In genomic region chr10:111079241-111079760, GRCh38 we compare ENCODE assay signal across 14 cellular contexts. TPM values are rescaled to one million over a fixed set of nuclear protein-coding genes. Genes with fewer than 3 reads are reported as not detected.
DNase-seq lines count a peak whose midpoint lies in the region; ATAC-seq and TF ChIP-seq lines count a peak whose summit lies in the region.
"Had no signal": no experiment of that assay in that cellular context is flagged by ENCODE, and none has a peak within 500 bp of the region (broad histone marks: within the 10 kb centered on the region; RNA-seq: fewer than 3 reads in every experiment).

No MANE protein-coding gene starts in this region.

- no peaks in the 10 kb centered on the region for H3K79me2 ChIP-seq in mammary epithelial cell (ENCODE audit: insufficient read depth, low read length)

- H4K20me1 ChIP-seq in mammary epithelial cell (ENCODE audit: insufficient read depth, low read length): no peaks in the 10 kb centered on the region

- H3K4me3 ChIP-seq in breast epithelium (peak overlapping the region in 2 of 3 donors; percentile 5 to 71), mammary epithelial cell (replicated peaks in 1 of 3; ENCODE audit: insufficient read depth in 1 of 3, low read depth in 2 of 3, low read length in 3 of 3) (no peak overlapping the region), transverse colon (no peak overlapping the region)
- H3K4me3 ChIP-seq: smooth muscle cell, thyroid gland had no signal

- H3K9me3 Mint-ChIP-seq in chondrocyte (ENCODE audit: low read depth) (no peaks in the 10 kb centered on the region), type B pancreatic cell (peaks cover 5% of the 10 kb centered on the region)
- H3K9me3 Mint-ChIP-seq in natural killer cell treated with Interleukin-12 subunit alpha and Interleukin-12 subunit beta and Interleukin-15 and Interleukin-18, amount 100 ng/mL, for 72 hours: no peaks in the 10 kb centered on the region

- CTCF ChIA-PET in mammary epithelial cell (lab: Charles Lee; ENCODE audit: low non-redundant PET): no interaction called here

- BruUV-seq in mammary epithelial cell (replicated peaks; lab: Mats Ljungman, UMichigan): no TSS peak

- H3K9ac ChIP-seq in mammary epithelial cell (ENCODE audit: insufficient read depth, low read length): no peak overlapping the region

- H3K36me3 Mint-ChIP-seq in chondrocyte (ENCODE audit: low read depth) (no peaks in the 10 kb centered on the region), type B pancreatic cell (peaks cover 8% of the 10 kb centered on the region)
- H3K36me3 Mint-ChIP-seq in natural killer cell treated with Interleukin-12 subunit alpha and Interleukin-12 subunit beta and Interleukin-15 and Interleukin-18, amount 100 ng/mL, for 72 hours: no peaks in the 10 kb centered on the region

- intact Hi-C loops in breast epithelium (cut with DNase I; ENCODE audit: low total_unique reads) (no loop called here), mammary epithelial cell (cut with micrococcal nuclease) (loop anchor here (5.0 kb wide), 2 partner anchors 332 to 1058 kb away; no protein-coding TSS in a partner anchor), transverse colon (cut with DNase I; ENCODE audit: low total_unique reads) (no loop called here)

- H3K9me3 ChIP-seq in breast epithelium (no peaks in the 10 kb centered on the region), mammary epithelial cell (replicated peaks; ENCODE audit: insufficient read depth, low read length) (no peaks in the 10 kb centered on the region), transverse colon (no peaks in the 10 kb centered on the region)
- H3K9me3 ChIP-seq: thyroid gland had no signal

- peaks cover 0 to 3% of the 10 kb centered on the region in 2 donors for H3K4me1 ChIP-seq in breast epithelium
- H3K4me1 ChIP-seq in mammary epithelial cell (ENCODE audit: insufficient read depth, low read length): peaks cover 21% of the 10 kb centered on the region
- peaks cover 3 to 40% (median 25%) of the 10 kb centered on the region in 4 donors for H3K4me1 ChIP-seq in transverse colon

- TF ChIP-seq POLR2A in breast epithelium (IDR thresholded peaks at IDR 0.05) (no peak), transverse colon (IDR thresholded peaks at IDR 0.05) (no peak)

- in situ Hi-C loops in mammary epithelial cell (cut with MboI; ENCODE audit: low sequenced_read_pairs in 2 of 2): loop anchor here in 1 of 2 donors (25.0 kb wide), 1 partner anchor 1058 kb away; no protein-coding TSS in a partner anchor
- in situ Hi-C loops in transverse colon (cut with MboI; ENCODE audit: low pct_ligation_motif_present in 1 of 4, low pct_unique_long_range_greater_than_20kb in 1 of 4, low sequenced_read_pairs in 3 of 4): no loop called here

- TF ChIP-seq CTCF in breast epithelium (IDR thresholded peaks at IDR 0.05) (no peak), mammary epithelial cell (conservative IDR thresholded peaks at IDR 0.05 in 1 of 2, IDR thresholded peaks at IDR 0.05 in 1 of 2; ENCODE audit: extremely low read depth in 1 of 2, insufficient read depth in 1 of 2, low read depth in 1 of 2, low read length in 2 of 2) (no peak), chondrocyte (IDR thresholded peaks at IDR 0.05) (no peak), type B pancreatic cell (conservative IDR thresholded peaks at IDR 0.05) (no peak), transverse colon (IDR thresholded peaks at IDR 0.05) (no peak)

- no peak for TF ChIP-seq EP300 in transverse colon (IDR thresholded peaks at IDR 0.05; ENCODE audit: low read depth)

- no peak for ATAC-seq in natural killer cell treated with Interleukin-12 subunit alpha and Interleukin-12 subunit beta and Interleukin-15 and Interleukin-18, amount 100 ng/mL, for 72 hours
- ATAC-seq in GM21515 (IDR thresholded peaks at IDR 0.05; ENCODE audit: unreplicated experiment): no peak
- ATAC-seq: left ventricle myocardium superior had no signal

- peaks cover 0 to 48% of the 10 kb centered on the region in 2 donors for H3K27me3 ChIP-seq in breast epithelium
- H3K27me3 ChIP-seq in mammary epithelial cell (ENCODE audit: insufficient read depth, low read length): peaks cover 30% of the 10 kb centered on the region
- peaks cover 51% of the 10 kb centered on the region for H3K27me3 ChIP-seq in transverse colon
- H3K27me3 ChIP-seq: thyroid gland had no signal

- 87% methylated on average over 3 of the region's 28 CpGs for WGBS in mammary epithelial cell (ENCODE audit: low coverage, missing lambda C conversion rate)
- WGBS in transverse colon (ENCODE audit: low coverage in 1 of 2), 2 donors: 70 to 87% methylated on average over 4 to 20 of the region's 28 CpGs

- H3K36me3 ChIP-seq in breast epithelium (no peaks in the 10 kb centered on the region), mammary epithelial cell (ENCODE audit: insufficient read depth, low read length) (no peaks in the 10 kb centered on the region), transverse colon (no peaks in the 10 kb centered on the region)
- H3K36me3 ChIP-seq: thyroid gland had no signal

- peaks cover 51% of the 10 kb centered on the region for H3K27me3 Mint-ChIP-seq in chondrocyte (ENCODE audit: low read depth)
- H3K27me3 Mint-ChIP-seq in natural killer cell treated with Interleukin-12 subunit alpha and Interleukin-12 subunit beta and Interleukin-15 and Interleukin-18, amount 100 ng/mL, for 72 hours: peaks cover 28 to 34% of the 10 kb centered on the region in 2 donors
- H3K27me3 Mint-ChIP-seq in type B pancreatic cell: peaks cover 62% of the 10 kb centered on the region

- H3K27ac ChIP-seq in breast epithelium (peak overlapping the region in 1 of 2 donors; percentile 43), mammary epithelial cell (ENCODE audit: insufficient read depth, low read depth, low read length) (no peak overlapping the region), transverse colon (no peak overlapping the region)
- H3K27ac ChIP-seq: thyroid gland had no signal

- DNase-seq in breast epithelium (ENCODE audit: low spot score in 2 of 2) (no peak), mammary epithelial cell (no peak), chondrocyte (ENCODE audit: low spot score) (no peak), type B pancreatic cell (ENCODE audit: extremely low spot score, unreplicated experiment) (no peak), transverse colon (no peak), D341Med (ENCODE audit: low spot score) (no peak)
- no peak for DNase-seq in natural killer cell treated with Interleukin-12 subunit alpha and Interleukin-12 subunit beta and Interleukin-15 and Interleukin-18, amount 100 ng/mL, for 72 hours (ENCODE audit: low spot score)
- DNase-seq: left ventricle myocardium superior, MM.1S, NCI-H2107, thyroid gland had no signal

- H3K4me1 Mint-ChIP-seq in chondrocyte (ENCODE audit: low read depth) (peaks cover 12% of the 10 kb centered on the region), type B pancreatic cell (ENCODE audit: unreplicated experiment) (peaks cover 14% of the 10 kb centered on the region)
- peaks cover 2 to 3% of the 10 kb centered on the region in 2 donors for H3K4me1 Mint-ChIP-seq in natural killer cell treated with Interleukin-12 subunit alpha and Interleukin-12 subunit beta and Interleukin-15 and Interleukin-18, amount 100 ng/mL, for 72 hours (ENCODE audit: low read depth in 2 of 2)

- no peak overlapping the region for H3K4me2 ChIP-seq in mammary epithelial cell (ENCODE audit: insufficient read depth, low read depth, low read length)

- dilution Hi-C loops in mammary epithelial cell (cut with HindIII; ENCODE audit: low sequenced_read_pairs): no loop called here

- peak overlapping the region; percentile 4 for H3K4me3 Mint-ChIP-seq in chondrocyte (ENCODE audit: unreplicated experiment)
- peak overlapping the region; percentile 36 for H3K4me3 Mint-ChIP-seq in natural killer cell treated with Interleukin-12 subunit alpha and Interleukin-12 subunit beta and Interleukin-15 and Interleukin-18, amount 100 ng/mL, for 72 hours
- peak overlapping the region; percentile 81 for H3K4me3 Mint-ChIP-seq in type B pancreatic cell

- H3K27ac Mint-ChIP-seq in chondrocyte (ENCODE audit: unreplicated experiment) (no peak overlapping the region), type B pancreatic cell (peak overlapping the region; percentile 82)
- H3K27ac Mint-ChIP-seq in natural killer cell treated with Interleukin-12 subunit alpha and Interleukin-12 subunit beta and Interleukin-15 and Interleukin-18, amount 100 ng/mL, for 72 hours: no peak overlapping the region

- H2AFZ ChIP-seq in mammary epithelial cell (ENCODE audit: low read depth, low read length): no peak overlapping the region

RNA-seq across cellular contexts. Expression of gene ADRA2A, which starts 2.5 kb away (rescaled TPM):
- total RNA-seq in breast epithelium (10 to 100 TPM in 2 of 3 donors, 1 to 10 TPM in 1; 7.8 to 18.4 (median 14.9) TPM), mammary epithelial cell (not detected), chondrocyte (0.07 to 0.17 TPM in 2 of 3 replicates, not detected in the other), type B pancreatic cell (ENCODE audit: low replicate concordance) (16.1 and 19.3 TPM in 2 replicates), transverse colon (10 to 100 TPM; 11.9 to 53.5 (median 17.7) TPM)
- polyA plus RNA-seq in mammary epithelial cell: not detected
- not detected for polyA minus RNA-seq in mammary epithelial cell
- total RNA-seq in natural killer cell treated with Interleukin-12 subunit alpha and Interleukin-12 subunit beta and Interleukin-15 and Interleukin-18, amount 100 ng/mL, for 72 hours: not detected
- total RNA-seq: activated CD8-positive, alpha-beta memory T cell treated with anti-CD3 and anti-CD28 coated beads for 36 hours had no signal

Comparison
In these comparisons a context has a peak if more than half of its experiments do, and no peak if none do; other contexts are left out.
1. H3K4me3 ChIP-seq: peak in breast epithelium (2 of 3); none in mammary epithelial cell (0 of 3) and transverse colon (0 of 4).
2. H3K4me3 Mint-ChIP-seq: peak in every context shown above with its lines; median percentile 81 in type B pancreatic cell; 36 in natural killer cell treated with Interleukin-12 subunit alpha and Interleukin-12 subunit beta and Interleukin-15 and Interleukin-18, amount 100 ng/mL, for 72 hours; 4 in chondrocyte.